Comparison of ENCODE assay signal across 1 cellular context in genomic region chr1:155858805-155859233, GRCh38.
TF ChIP-seq lines count a peak whose summit lies in the region.

No MANE protein-coding gene starts in this region.

TF ChIP-seq in H1, 55 proteins besides CTCF, POLR2A, EP300 and RAD21 (continued from another document):
- TF ChIP-seq BACH1 (IDR thresholded peaks at IDR 0.05; ENCODE audit: low read length), result no peak
- no peak for TF ChIP-seq POU5F1 (IDR thresholded peaks at IDR 0.05; ENCODE audit: low read depth, low read length)
- TF ChIP-seq POLR2AphosphoS5 (IDR thresholded peaks at IDR 0.05; ENCODE audit: low read depth, low read length), result no peak
- TF ChIP-seq RXRA (IDR thresholded peaks at IDR 0.05; ENCODE audit: insufficient read depth, low read depth, low read length), result no peak
- TF ChIP-seq BRCA1 (IDR thresholded peaks at IDR 0.05; ENCODE audit: low read depth, low read length), result no peak
- TF ChIP-seq SP2 (IDR thresholded peaks at IDR 0.05; ENCODE audit: low read length), result no peak
TF ChIP-seq in H1: peak in this region for 0.
